In the genomic region with DNA sequence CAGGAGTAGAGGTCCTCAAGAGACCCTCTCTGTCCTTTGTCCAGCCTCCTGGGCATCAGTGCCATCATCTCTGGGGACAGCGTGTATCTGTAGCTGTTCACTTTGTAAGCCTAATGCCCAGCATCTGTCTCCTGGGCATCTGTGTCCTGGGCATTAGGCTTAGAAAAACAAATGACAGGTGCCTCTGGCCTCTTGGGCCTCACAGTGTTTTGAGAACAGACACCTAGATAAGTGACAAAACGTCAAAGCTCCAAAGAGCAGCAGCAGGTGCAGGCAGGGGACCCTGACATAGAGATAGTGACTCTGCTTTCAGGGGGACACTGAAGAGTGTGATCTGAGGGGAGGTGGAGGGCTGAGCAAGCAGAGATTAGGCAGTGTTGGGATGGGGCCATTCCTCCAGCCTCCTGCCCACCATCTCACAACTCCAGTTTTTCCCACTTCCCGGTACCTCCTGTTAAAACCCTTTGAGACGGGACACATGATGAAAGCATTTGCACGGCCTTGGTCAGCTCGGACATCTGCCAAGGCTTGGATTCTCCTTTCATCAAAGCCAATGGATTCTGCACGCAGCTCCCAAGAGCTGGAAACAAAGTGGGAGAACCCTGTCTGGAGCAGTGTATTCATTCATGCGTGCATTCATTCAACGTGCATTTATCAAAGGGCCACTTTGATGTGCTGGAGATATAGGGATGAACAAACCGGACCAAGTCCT, we compare ENCODE assay signal across 18 cellular contexts. TPM values are rescaled to one million over a fixed set of nuclear protein-coding genes. Genes with fewer than 3 reads are reported as not detected.
DNase-seq lines count a peak whose midpoint lies in the region; ATAC-seq, FAIRE-seq and TF ChIP-seq lines count a peak whose summit lies in the region.
"Had no signal": no experiment of that assay in that cellular context is flagged by ENCODE, and none has a peak within 500 bp of the region (broad histone marks: within the 10 kb centered on the region; RNA-seq: fewer than 3 reads in every experiment).

No MANE protein-coding gene starts in this region.

- H3K27ac ChIP-seq in PC-3 (ENCODE audit: low read length): peak overlapping the region; percentile 93
- H3K27ac ChIP-seq in esophagus muscularis mucosa (replicated peaks in 1 of 4): peak overlapping the region in 3 of 4 donors; percentile 40 to 63 (median 61)
- H3K27ac ChIP-seq in smooth muscle cell (ENCODE audit: low read depth): no peak overlapping the region
- H3K27ac ChIP-seq in kidney (ENCODE audit: low read depth in 2 of 2, low read length in 2 of 2): peak overlapping the region in 1 of 2 donors; percentile 14
- H3K27ac ChIP-seq: VCaP had no signal

- TF ChIP-seq EP300 in esophagus muscularis mucosa (IDR thresholded peaks at IDR 0.05): no peak

- H3K36me3 ChIP-seq in PC-3 (ENCODE audit: low read depth, low read length) (no peaks in the 10 kb centered on the region), esophagus muscularis mucosa (no peaks in the 10 kb centered on the region), smooth muscle cell (ENCODE audit: low read depth) (no peaks in the 10 kb centered on the region), kidney (ENCODE audit: control insufficient read depth in 1 of 2, insufficient read depth in 2 of 2, low read length in 2 of 2) (no peaks in the 10 kb centered on the region)

- no peak overlapping the region for H3K4me3 ChIP-seq in PC-3 (ENCODE audit: low read length)
- H3K4me3 ChIP-seq in esophagus muscularis mucosa: no peak overlapping the region
- H3K4me3 ChIP-seq in smooth muscle cell: no peak overlapping the region
- no peak overlapping the region for H3K4me3 ChIP-seq in kidney (ENCODE audit: low read length in 2 of 2)

- peaks cover 29% of the 10 kb centered on the region for H3K27me3 Mint-ChIP-seq in activated CD8-positive, alpha-beta memory T cell treated with anti-CD3 and anti-CD28 coated beads, Interleukin-2, amount 10 ng/mL, durations not matched to agents 7 days and 5 days
- H3K27me3 Mint-ChIP-seq: type B pancreatic cell had no signal

- H2AFZ ChIP-seq in PC-3 (ENCODE audit: low read length) (0 out of 2 replicates have a peak overlapping the region, but pooled peaks have one; percentile 4), smooth muscle cell (ENCODE audit: low read depth) (no peak overlapping the region)

- H3K27me3 ChIP-seq in PC-3 (ENCODE audit: low read length) (no peaks in the 10 kb centered on the region), esophagus muscularis mucosa (no peaks in the 10 kb centered on the region), smooth muscle cell (ENCODE audit: low read depth) (no peaks in the 10 kb centered on the region)

- H3K9me3 Mint-ChIP-seq in activated CD8-positive, alpha-beta memory T cell treated with anti-CD3 and anti-CD28 coated beads, Interleukin-2, amount 10 ng/mL, durations not matched to agents 7 days and 5 days (ENCODE audit: low read depth): no peaks in the 10 kb centered on the region
- H3K9me3 Mint-ChIP-seq: type B pancreatic cell had no signal

- peak overlapping the region; percentile 61 for H3K4me2 ChIP-seq in PC-3 (ENCODE audit: low read length)
- peak overlapping the region; percentile 38 for H3K4me2 ChIP-seq in smooth muscle cell

- no peak for FAIRE-seq in kidney (lab: Jason Lieb, UNC)

- peaks cover 41% of the 10 kb centered on the region for H3K4me1 Mint-ChIP-seq in activated CD8-positive, alpha-beta memory T cell treated with anti-CD3 and anti-CD28 coated beads, Interleukin-2, amount 10 ng/mL, durations not matched to agents 7 days and 5 days

- peaks cover 49% of the 10 kb centered on the region for H3K4me1 ChIP-seq in PC-3 (ENCODE audit: insufficient read depth, low read length)
- peaks cover 13 to 30% (median 25%) of the 10 kb centered on the region in 4 donors for H3K4me1 ChIP-seq in esophagus muscularis mucosa
- peaks cover 3% of the 10 kb centered on the region for H3K4me1 ChIP-seq in smooth muscle cell (ENCODE audit: low read depth)
- H3K4me1 ChIP-seq in kidney (ENCODE audit: control insufficient read depth in 1 of 2, insufficient read depth in 1 of 2, low read depth in 1 of 2, low read length in 2 of 2): peaks cover 0 to 6% of the 10 kb centered on the region in 2 donors

- POLR2A ChIA-PET in PC-3 (lab: Charles Lee; ENCODE audit: unreplicated experiment): no interaction called here

- no peak for ATAC-seq in activated CD8-positive, alpha-beta memory T cell treated with anti-CD3 and anti-CD28 coated beads, Interleukin-2, amount 10 ng/mL, durations not matched to agents 7 days and 5 days
- ATAC-seq in PC-3 (no peak), HG02885 (IDR thresholded peaks at IDR 0.05; ENCODE audit: poor library complexity, unreplicated experiment) (no peak)
- ATAC-seq: left colon had no signal

- H3K9me2 ChIP-seq in PC-3 (replicated peaks; ENCODE audit: low read length): no peaks in the 10 kb centered on the region

- CTCF ChIA-PET in activated CD8-positive, alpha-beta memory T cell treated with anti-CD3 and anti-CD28 coated beads, Interleukin-2, amount 10 ng/mL, durations not matched to agents 7 days and 5 days (lab: Charles Lee): no interaction called here
- CTCF ChIA-PET in PC-3 (lab: Charles Lee): no interaction called here

- H3K4me3 Mint-ChIP-seq in activated CD8-positive, alpha-beta memory T cell treated with anti-CD3 and anti-CD28 coated beads, Interleukin-2, amount 10 ng/mL, durations not matched to agents 7 days and 5 days: peak overlapping the region; percentile 2
- H3K4me3 Mint-ChIP-seq: neural crest cell, type B pancreatic cell had no signal

- WGBS in esophagus muscularis mucosa: 78% methylated on average over 10 of the region's 10 CpGs
- WGBS in smooth muscle cell (ENCODE audit: low lambda C conversion rate): 93% methylated on average over 10 of the region's 10 CpGs

- no peak for TF ChIP-seq POLR2A in esophagus muscularis mucosa (IDR thresholded peaks at IDR 0.05; ENCODE audit: low read depth)

- no peaks in the 10 kb centered on the region for H3K79me2 ChIP-seq in PC-3 (ENCODE audit: low read length)
- no peaks in the 10 kb centered on the region for H3K79me2 ChIP-seq in smooth muscle cell (ENCODE audit: low read depth)

- H3F3A ChIP-seq in PC-3 (ENCODE audit: low read length, unreplicated experiment): peaks cover 3% of the 10 kb centered on the region
- peaks cover 19% of the 10 kb centered on the region for H3F3A ChIP-seq in smooth muscle cell (ENCODE audit: low read depth)

- BruUV-seq in PC-3 (replicated peaks; lab: Mats Ljungman, UMichigan): no TSS peak

- H3K9ac ChIP-seq in PC-3 (ENCODE audit: low read length): no peak overlapping the region
- H3K9ac ChIP-seq in smooth muscle cell (ENCODE audit: low read depth): no peak overlapping the region
- H3K9ac ChIP-seq in kidney (ENCODE audit: low read length in 2 of 2): no peak overlapping the region

- intact Hi-C loops in PC-3 (cut with micrococcal nuclease): no loop called here
- intact Hi-C loops in esophagus muscularis mucosa (cut with DNase I): no loop called here
- intact Hi-C loops in kidney (cut with DNase I): no loop called here

- no peaks in the 10 kb centered on the region for H3K9me3 ChIP-seq in PC-3 (ENCODE audit: low read length)
- no peaks in the 10 kb centered on the region for H3K9me3 ChIP-seq in esophagus muscularis mucosa
- H3K9me3 ChIP-seq in smooth muscle cell (replicated peaks; ENCODE audit: low read depth): no peaks in the 10 kb centered on the region
- no peaks in the 10 kb centered on the region for H3K9me3 ChIP-seq in kidney (ENCODE audit: control insufficient read depth in 1 of 2, low read length in 2 of 2)

- TF ChIP-seq CTCF in PC-3 (conservative IDR thresholded peaks at IDR 0.05; ENCODE audit: low read depth, low read length): no peak
- no peak for TF ChIP-seq CTCF in esophagus muscularis mucosa (IDR thresholded peaks at IDR 0.05)
- TF ChIP-seq CTCF in smooth muscle cell (IDR thresholded peaks at IDR 0.05; ENCODE audit: borderline replicate concordance, insufficient read depth, poor library complexity, severe bottlenecking): no peak
- no peak for TF ChIP-seq CTCF in kidney (IDR thresholded peaks at IDR 0.05; ENCODE audit: borderline replicate concordance, extremely low read depth, insufficient read depth)

- H3K27ac Mint-ChIP-seq in activated CD8-positive, alpha-beta memory T cell treated with anti-CD3 and anti-CD28 coated beads, Interleukin-2, amount 10 ng/mL, durations not matched to agents 7 days and 5 days: peak overlapping the region; percentile 69
- H3K27ac Mint-ChIP-seq: type B pancreatic cell had no signal

- H4K20me1 ChIP-seq in PC-3 (ENCODE audit: low read length) (no peaks in the 10 kb centered on the region), smooth muscle cell (ENCODE audit: low read depth) (no peaks in the 10 kb centered on the region)

- no peak for DNase-seq in activated CD8-positive, alpha-beta memory T cell treated with anti-CD3 and anti-CD28 coated beads, Interleukin-2, amount 10 ng/mL, durations not matched to agents 7 days and 5 days
- no peak for DNase-seq in activated CD8-positive, alpha-beta memory T cell treated with anti-CD3 and anti-CD28 coated beads, Interleukin-2, amount 50 U/mL, for 48 hours
- DNase-seq in PC-3 (no peak), esophagus muscularis mucosa (ENCODE audit: extremely low spot score) (no peak), smooth muscle cell (lab: John Stamatoyannopoulos, UW; ENCODE audit: unreplicated experiment) (no peak), kidney (no peak), globus pallidus (ENCODE audit: low spot score) (no peak)
- DNase-seq: activated T-cell treated with anti-CD3 and anti-CD28 coated beads for 4 hours; amniotic stem cell; DMS153; NCI-H187 treated with DMSO at 0.1 percent for 48 hours; stimulated activated CD4-positive, alpha-beta T cell treated with anti-CD3 and anti-CD28 coated beads, Interleukin-15, amount 100 ng/mL, for 24 hours had no signal

- H3K36me3 Mint-ChIP-seq in activated CD8-positive, alpha-beta memory T cell treated with anti-CD3 and anti-CD28 coated beads, Interleukin-2, amount 10 ng/mL, durations not matched to agents 7 days and 5 days: peaks cover 1% of the 10 kb centered on the region
- H3K36me3 Mint-ChIP-seq: type B pancreatic cell had no signal

RNA-seq across cellular contexts. Expression of gene CD93, which starts 55.5 kb away (rescaled TPM):
- total RNA-seq in activated CD8-positive, alpha-beta memory T cell treated with anti-CD3 and anti-CD28 coated beads, Interleukin-2, amount 10 ng/mL, durations not matched to agents 7 days and 5 days: 1 to 10 TPM in 1 of 2 experiments, under 1 TPM in 1; 0.54 to 1.6 TPM
- not detected in 2 replicates for total RNA-seq in PC-3 (2014; rRNA removed)
- total RNA-seq in esophagus muscularis mucosa: 10 to 100 TPM; 24.5 to 80.7 (median 66.0) TPM
- not detected in 2 replicates for total RNA-seq in smooth muscle cell
- not detected in 2 replicates for polyA plus RNA-seq in smooth muscle cell
- 104 TPM for total RNA-seq in kidney
- polyA plus RNA-seq in kidney (ENCODE audit: insufficient read depth, low read depth, low replicate concordance): 9.9 TPM
- total RNA-seq: SK-MEL-5 had no signal

Comparison
In these comparisons a context has a peak if more than half of its experiments do, and no peak if none do; other contexts are left out.
1. RNA of gene CD93, which starts 55.5 kb away (total RNA-seq): 104 TPM in kidney (single experiment) and 24.5 to 80.7 TPM in esophagus muscularis mucosa; 0.54 to 1.6 TPM in activated CD8-positive, alpha-beta memory T cell treated with anti-CD3 and anti-CD28 coated beads, Interleukin-2, amount 10 ng/mL, durations not matched to agents 7 days and 5 days, not detected in PC-3 and not detected in smooth muscle cell; every median in the first group is over 4 times any median in the second.